ENCODE assay signal across 3 cellular contexts in the genomic region with DNA sequence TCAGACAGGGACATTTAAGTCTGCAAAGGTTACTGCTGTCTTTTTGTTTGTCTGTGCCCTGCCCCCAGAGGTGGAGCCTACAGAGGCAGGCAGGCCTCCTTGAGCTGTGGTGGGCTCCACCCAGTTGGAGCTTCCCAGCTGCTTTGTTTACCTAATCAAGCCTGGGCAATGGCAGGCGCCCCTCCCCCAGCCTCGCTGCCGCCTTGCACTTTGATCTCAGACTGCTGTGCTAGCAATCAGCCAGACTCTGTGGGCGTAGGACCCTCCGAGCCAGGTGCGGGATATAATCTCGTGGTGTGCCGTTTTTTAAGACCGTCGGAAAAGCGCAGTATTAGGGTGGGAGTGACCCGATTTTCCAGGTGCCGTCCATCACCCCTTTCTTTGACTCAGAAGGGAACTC.
DNase-seq lines count a peak whose midpoint lies in the region; ATAC-seq, FAIRE-seq and TF ChIP-seq lines count a peak whose summit lies in the region.
"Not testable (repeated sequence)": the region's sequence is repeated elsewhere in the genome, so short reads cannot be mapped to it uniquely, and the experiment has no call there.

No MANE protein-coding gene starts in this region.

- H3K9me3 ChIP-seq in OCI-LY3 (ENCODE audit: insufficient read depth, low read length); HepG2 (ENCODE audit: low read length); mucosa of descending colon: not testable (repeated sequence)

- not testable (repeated sequence) for H3K4me1 ChIP-seq in OCI-LY3 (ENCODE audit: low read length); HepG2 (ENCODE audit: insufficient read depth, low read length); mucosa of descending colon (ENCODE audit: low read depth)

- not testable (repeated sequence) for H4K20me1 ChIP-seq in OCI-LY3 (ENCODE audit: insufficient read depth, low read length); HepG2 (ENCODE audit: insufficient read depth, low read length)

- TF ChIP-seq RAD21 in HepG2 (CRISPR knock-in tag; IDR thresholded peaks at IDR 0.05) = not testable (repeated sequence)

- not testable (repeated sequence) for H2AFZ ChIP-seq in OCI-LY3 (ENCODE audit: low read depth, low read length); HepG2 (ENCODE audit: low read length)

- FAIRE-seq in HepG2 (lab: Jason Lieb, UNC) = not testable (repeated sequence)

- intact Hi-C loops in HepG2 (cut with micrococcal nuclease; ENCODE audit: unreplicated experiment); mucosa of descending colon (cut with DNase I, micrococcal nuclease): not testable (repeated sequence)

- BruUV-seq in HepG2 (replicated peaks; lab: Mats Ljungman, UMichigan) = not testable (repeated sequence)

- H3K27ac ChIP-seq in OCI-LY3 (ENCODE audit: low read length); HepG2 (ENCODE audit: extremely low read length, insufficient read depth, low read length): not testable (repeated sequence)

- H3K4me3 ChIP-seq in OCI-LY3 (ENCODE audit: low read length) = peak overlapping the region; percentile 54; the same call in 1 of the 2 replicates
- H3K4me3 ChIP-seq in HepG2 (replicated peaks in 1 of 3; ENCODE audit: insufficient read depth in 1 of 3, low read depth in 2 of 3, low read length in 3 of 3); mucosa of descending colon: not testable (repeated sequence)

- not testable (repeated sequence) for TF ChIP-seq CTCF in OCI-LY3 (IDR thresholded peaks at IDR 0.05; ENCODE audit: low read depth, low read length); HepG2 (CRISPR knock-in tag; IDR thresholded peaks at IDR 0.05); mucosa of descending colon (IDR thresholded peaks at IDR 0.05)

- TF ChIP-seq POLR2A in HepG2 (IDR thresholded peaks at IDR 0.05; ENCODE audit: insufficient read depth in 1 of 2, low read depth in 2 of 2, low read length in 2 of 2) = not testable (repeated sequence)

- H3K27me3 ChIP-seq in OCI-LY3 (ENCODE audit: low read depth, low read length); HepG2 (ENCODE audit: control insufficient read depth in 1 of 2, insufficient read depth in 2 of 2, low read length in 2 of 2): not testable (repeated sequence)

- CTCF ChIA-PET in HepG2 (lab: Yijun Ruan, JAX; ENCODE audit: low intra/inter-chr PET ratio, low total read pairs) = not testable (repeated sequence)

- not testable (repeated sequence) for H3K36me3 ChIP-seq in OCI-LY3 (replicated peaks; ENCODE audit: low read depth, low read length); HepG2 (replicated peaks in 1 of 2; ENCODE audit: control insufficient read depth in 1 of 2, insufficient read depth in 2 of 2, low read length in 2 of 2); mucosa of descending colon (ENCODE audit: low read depth)

- ATAC-seq in HepG2, mucosa of descending colon: not testable (repeated sequence)

- H3K4me2 ChIP-seq in OCI-LY3 (ENCODE audit: low read length); HepG2 (ENCODE audit: low read depth, low read length): not testable (repeated sequence)

- POLR2A ChIA-PET in HepG2 (lab: Yijun Ruan, JAX) = not testable (repeated sequence)

- H3K9ac ChIP-seq in OCI-LY3 (ENCODE audit: low read length); HepG2 (ENCODE audit: insufficient read depth, low read depth, low read length): not testable (repeated sequence)

- not testable (repeated sequence) for DNase-seq in HepG2 (ENCODE audit: low spot score)
- DNase-seq in mucosa of descending colon = peak in 2 of 3 donors; percentile 8 to 26

- not testable (repeated sequence) for TF ChIP-seq EP300 in HepG2 (IDR thresholded peaks at IDR 0.05; ENCODE audit: low read depth in 2 of 2, low read length in 2 of 2); HepG2 (CRISPR knock-in tag; IDR thresholded peaks at IDR 0.05; ENCODE audit: borderline replicate concordance)

- not testable (repeated sequence) for H3K79me2 ChIP-seq in OCI-LY3 (ENCODE audit: low read length); HepG2 (ENCODE audit: insufficient read depth, low read length)

- WGBS in HepG2 (ENCODE audit: low lambda C conversion rate) = 56% methylated on average over 8 of the region's 13 CpGs

- in situ Hi-C loops in HepG2 (cut with HindIII; ENCODE audit: extremely low pct_ligation_motif_present, low pct_unique_long_range_greater_than_20kb) = not testable (repeated sequence)

TF ChIP-seq in HepG2, 621 proteins besides CTCF, POLR2A, EP300 and RAD21:
- TF ChIP-seq ZNF549 (CRISPR knock-in tag; IDR thresholded peaks at IDR 0.05) (peak; percentile 88; the same call in 1 of the 2 replicates), HNF4A (CRISPR knock-in tag; IDR thresholded peaks at IDR 0.05) (peak; percentile 52), ZNF281 (CRISPR knock-in tag; IDR thresholded peaks at IDR 0.05; ENCODE audit: borderline replicate concordance) (peak; percentile 89), FOXA1 (CRISPR knock-in tag; IDR thresholded peaks at IDR 0.05) (0 out of 2 replicates have a peak, but pooled peaks have one; percentile 17), ARID5B (CRISPR knock-in tag; IDR thresholded peaks at IDR 0.05) (peak; percentile 28; the same call in 1 of the 2 replicates)
- not testable (repeated sequence) for TF ChIP-seq FOXA1 (IDR thresholded peaks at IDR 0.05)
